ENCODE assay signal across 26 cellular contexts in the genomic region with DNA sequence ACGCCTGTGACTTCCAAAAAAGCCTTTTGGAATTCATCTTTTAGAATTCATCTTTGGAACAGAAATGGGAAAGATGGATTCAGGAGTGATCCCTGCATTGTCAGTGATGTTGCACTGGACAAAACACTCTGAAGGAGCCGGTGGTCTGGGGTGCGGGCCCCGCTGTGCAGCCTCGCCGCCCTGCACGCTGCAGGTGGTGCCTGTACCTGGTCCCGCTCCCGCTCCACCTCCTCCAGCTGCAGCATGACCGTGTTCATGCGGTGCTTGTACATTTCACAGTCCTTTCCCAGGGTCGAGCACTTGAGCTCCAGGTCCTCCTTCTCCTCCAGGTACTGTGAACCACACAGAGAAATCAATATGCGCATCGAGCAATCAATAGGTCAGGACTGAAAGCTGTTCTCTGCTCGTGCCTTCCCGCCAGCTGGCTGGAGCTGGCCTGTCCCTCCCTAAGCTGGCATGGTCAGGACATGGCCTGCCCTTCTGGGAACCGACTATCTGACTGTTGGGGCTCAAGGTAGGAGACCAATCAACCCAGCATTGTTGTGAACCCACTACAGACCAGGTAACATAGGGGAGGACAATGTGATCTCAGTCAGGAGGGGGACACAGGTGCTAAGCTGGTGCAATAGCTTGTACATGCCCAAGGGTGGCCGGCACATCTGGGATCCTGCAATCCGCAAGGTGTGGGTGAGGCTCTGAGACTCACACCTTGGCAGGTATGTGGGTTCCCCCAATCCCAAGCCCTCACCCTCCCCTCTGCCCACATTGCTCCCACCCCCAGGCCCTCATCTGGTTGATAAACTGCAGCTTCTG.
DNase-seq lines count a peak whose midpoint lies in the region; ATAC-seq, FAIRE-seq and TF ChIP-seq lines count a peak whose summit lies in the region.
"Had no signal": no experiment of that assay in that cellular context is flagged by ENCODE, and none has a peak within 500 bp of the region (broad histone marks: within the 10 kb centered on the region; RNA-seq: fewer than 3 reads in every experiment).

No MANE protein-coding gene starts in this region.

- H3K36me3 ChIP-seq in bronchial epithelial cell (ENCODE audit: control insufficient read depth, insufficient read depth, low read length) (no peaks in the 10 kb centered on the region), right lobe of liver (no peaks in the 10 kb centered on the region), suprapubic skin (no peaks in the 10 kb centered on the region)
- H3K36me3 ChIP-seq: heart left ventricle, left ventricle myocardium inferior had no signal

- FAIRE-seq in bronchial epithelial cell (lab: Jason Lieb, UNC) = peak; percentile 84
- FAIRE-seq: GM12891, small intestine had no signal

- POLR2A ChIA-PET in activated naive CD8-positive, alpha-beta T cell treated with anti-CD3 and anti-CD28 coated beads, Interleukin-2, amount 10 ng/mL, durations not matched to agents 7 days and 5 days (lab: Charles Lee) = no interaction called here

- H3K36me3 Mint-ChIP-seq in activated naive CD8-positive, alpha-beta T cell treated with anti-CD3 and anti-CD28 coated beads, Interleukin-2, amount 10 ng/mL, durations not matched to agents 7 days and 5 days = peaks cover 47% of the 10 kb centered on the region
- H3K36me3 Mint-ChIP-seq in activated naive CD8-positive, alpha-beta T cell treated with anti-CD3 and anti-CD28 coated beads, Interleukin-2, amount 50 U/mL, for 24 hours (ENCODE audit: low read depth) = peaks cover 58% of the 10 kb centered on the region

- no peak for TF ChIP-seq EP300 in suprapubic skin (IDR thresholded peaks at IDR 0.05)

- H3K4me3 Mint-ChIP-seq in activated naive CD8-positive, alpha-beta T cell treated with anti-CD3 and anti-CD28 coated beads, Interleukin-2, amount 10 ng/mL, durations not matched to agents 7 days and 5 days = no peak overlapping the region
- H3K4me3 Mint-ChIP-seq in activated naive CD8-positive, alpha-beta T cell treated with anti-CD3 and anti-CD28 coated beads, Interleukin-2, amount 50 U/mL, for 24 hours = no peak overlapping the region
- H3K4me3 Mint-ChIP-seq: activated B cell treated with CpG ODN at 0.5 μM for 24 hours; activated CD8-positive, alpha-beta T cell treated with anti-CD3 and anti-CD28 coated beads for 36 hours; activated T-helper 1 cell treated with anti-CD3 and anti-CD28 coated beads, Interleukin-12 subunit alpha, Interleukin-12 subunit beta, Interleukin-2, Interleukin-4 antibody, amounts not matched to agents 30 ng/mL and 10 ng/mL and 1 ng/mL, durations not matched to agents 14 hours and 24 hours and 36 hours; nephron progenitor cell had no signal

- WGBS in right lobe of liver (ENCODE audit: insufficient coverage, low coverage, low lambda C conversion rate, missing lambda C conversion rate) = 15% methylated on average over 4 of the region's 19 CpGs
- 91% methylated on average over 18 of the region's 19 CpGs for WGBS in suprapubic skin

- ATAC-seq in activated naive CD8-positive, alpha-beta T cell treated with anti-CD3 and anti-CD28 coated beads, Interleukin-2, amount 10 ng/mL, durations not matched to agents 7 days and 5 days (ENCODE audit: low read depth) = no peak
- no peak for ATAC-seq in activated naive CD8-positive, alpha-beta T cell treated with anti-CD3 and anti-CD28 coated beads, Interleukin-2, amount 50 U/mL, for 24 hours
- ATAC-seq in right lobe of liver (peak; percentile 49 to 95 (median 72)), HG02938 (IDR thresholded peaks at IDR 0.05; ENCODE audit: unreplicated experiment) (no peak)
- ATAC-seq: activated CD8-positive, alpha-beta T cell treated with anti-CD3 and anti-CD28 coated beads for 36 hours; heart left ventricle; Panc1 had no signal

- no peaks in the 10 kb centered on the region for H3K27me3 Mint-ChIP-seq in activated naive CD8-positive, alpha-beta T cell treated with anti-CD3 and anti-CD28 coated beads, Interleukin-2, amount 10 ng/mL, durations not matched to agents 7 days and 5 days
- H3K27me3 Mint-ChIP-seq in activated naive CD8-positive, alpha-beta T cell treated with anti-CD3 and anti-CD28 coated beads, Interleukin-2, amount 50 U/mL, for 24 hours = no peaks in the 10 kb centered on the region
- H3K27me3 Mint-ChIP-seq: activated B cell treated with CpG ODN at 0.5 μM for 24 hours; activated CD8-positive, alpha-beta T cell treated with anti-CD3 and anti-CD28 coated beads for 36 hours had no signal

- TF ChIP-seq POLR2A in right lobe of liver (IDR thresholded peaks at IDR 0.05) (no peak), suprapubic skin (IDR thresholded peaks at IDR 0.05) (no peak)

- TF ChIP-seq CTCF in bronchial epithelial cell (IDR thresholded peaks at IDR 0.05; ENCODE audit: insufficient read depth, low read length, severe bottlenecking) (no peak), right lobe of liver (IDR thresholded peaks at IDR 0.05) (no peak), suprapubic skin (IDR thresholded peaks at IDR 0.05) (no peak)

- peaks cover 18% of the 10 kb centered on the region for H3K4me1 Mint-ChIP-seq in activated naive CD8-positive, alpha-beta T cell treated with anti-CD3 and anti-CD28 coated beads, Interleukin-2, amount 10 ng/mL, durations not matched to agents 7 days and 5 days
- peaks cover 23% of the 10 kb centered on the region for H3K4me1 Mint-ChIP-seq in activated naive CD8-positive, alpha-beta T cell treated with anti-CD3 and anti-CD28 coated beads, Interleukin-2, amount 50 U/mL, for 24 hours

- H3K9me3 ChIP-seq in right lobe of liver (no peaks in the 10 kb centered on the region), suprapubic skin (no peaks in the 10 kb centered on the region)
- H3K9me3 ChIP-seq: heart left ventricle, left ventricle myocardium inferior had no signal

- H3K27me3 ChIP-seq in bronchial epithelial cell (ENCODE audit: control insufficient read depth, insufficient read depth, low read length) (no peaks in the 10 kb centered on the region), right lobe of liver (no peaks in the 10 kb centered on the region), suprapubic skin (peaks cover 70% of the 10 kb centered on the region)

- peak; percentile 26 for DNase-seq in activated naive CD8-positive, alpha-beta T cell treated with anti-CD3 and anti-CD28 coated beads, Interleukin-2, amount 10 ng/mL, durations not matched to agents 7 days and 5 days
- DNase-seq in activated naive CD8-positive, alpha-beta T cell treated with anti-CD3 and anti-CD28 coated beads, Interleukin-2, amount 50 U/mL, for 24 hours = no peak
- no peak for DNase-seq in bronchial epithelial cell (ENCODE audit: low read depth)
- DNase-seq in right lobe of liver = peak; percentile 25 to 70 (median 59)
- DNase-seq in suprapubic skin (ENCODE audit: low spot score in 2 of 2) = peak; percentile 53 to 63
- no peak for DNase-seq in NCI-H526 (lab: John Stamatoyannopoulos, UW)
- no peak for DNase-seq in effector CD4-positive, alpha-beta T cell
- DNase-seq: activated B cell treated with CpG ODN at 0.5 μM for 24 hours; activated CD8-positive, alpha-beta T cell treated with anti-CD3 and anti-CD28 coated beads for 36 hours; C1 segment of cervical spinal cord; DND-41; GOT3; left ventricle myocardium inferior; NCI-H1105 treated with DMSO at 0.1 percent for 48 hours; NCI-H2107; small intestine; stimulated activated naive CD4-positive, alpha-beta T cell; T-helper 9 cell had no signal

- H3K4me1 ChIP-seq in right lobe of liver (peaks cover 0 to 7% (median 0%) of the 10 kb centered on the region in 4 donors), suprapubic skin (no peaks in the 10 kb centered on the region)
- H3K4me1 ChIP-seq: heart left ventricle, left ventricle myocardium inferior had no signal

- H3K27ac Mint-ChIP-seq in activated naive CD8-positive, alpha-beta T cell treated with anti-CD3 and anti-CD28 coated beads, Interleukin-2, amount 10 ng/mL, durations not matched to agents 7 days and 5 days = no peak overlapping the region
- H3K27ac Mint-ChIP-seq in activated naive CD8-positive, alpha-beta T cell treated with anti-CD3 and anti-CD28 coated beads, Interleukin-2, amount 50 U/mL, for 24 hours = no peak overlapping the region
- H3K27ac Mint-ChIP-seq: activated B cell treated with CpG ODN at 0.5 μM for 24 hours; activated T-helper 1 cell treated with anti-CD3 and anti-CD28 coated beads, Interleukin-12 subunit alpha, Interleukin-12 subunit beta, Interleukin-2, Interleukin-4 antibody, amounts not matched to agents 30 ng/mL and 10 ng/mL and 1 ng/mL, durations not matched to agents 14 hours and 24 hours and 36 hours had no signal

- intact Hi-C loops in right lobe of liver (cut with DNase I) = no loop called here

- H3K4me3 ChIP-seq in bronchial epithelial cell (ENCODE audit: low read depth, low read length) (no peak overlapping the region), right lobe of liver (no peak overlapping the region), suprapubic skin (no peak overlapping the region)
- H3K4me3 ChIP-seq: heart left ventricle, left ventricle myocardium inferior, SK-N-MC had no signal

- H3K9me3 Mint-ChIP-seq in activated naive CD8-positive, alpha-beta T cell treated with anti-CD3 and anti-CD28 coated beads, Interleukin-2, amount 10 ng/mL, durations not matched to agents 7 days and 5 days = peaks cover 1% of the 10 kb centered on the region
- no peaks in the 10 kb centered on the region for H3K9me3 Mint-ChIP-seq in activated naive CD8-positive, alpha-beta T cell treated with anti-CD3 and anti-CD28 coated beads, Interleukin-2, amount 50 U/mL, for 24 hours
- H3K9me3 Mint-ChIP-seq: activated B cell treated with CpG ODN at 0.5 μM for 24 hours; activated CD8-positive, alpha-beta T cell treated with anti-CD3 and anti-CD28 coated beads for 36 hours; activated T-helper 1 cell treated with anti-CD3 and anti-CD28 coated beads, Interleukin-12 subunit alpha, Interleukin-12 subunit beta, Interleukin-2, Interleukin-4 antibody, amounts not matched to agents 30 ng/mL and 10 ng/mL and 1 ng/mL, durations not matched to agents 14 hours and 24 hours and 36 hours; nephron progenitor cell had no signal

- no peak overlapping the region for H3K27ac ChIP-seq in right lobe of liver
- H3K27ac ChIP-seq in suprapubic skin = no peak overlapping the region
- H3K27ac ChIP-seq: epithelial cell of prostate, heart left ventricle, left ventricle myocardium inferior, SK-N-MC had no signal

Comparison
In these comparisons a context has a peak if more than half of its experiments do, and no peak if none do; other contexts are left out.
1. DNase-seq: peak in activated naive CD8-positive, alpha-beta T cell treated with anti-CD3 and anti-CD28 coated beads, Interleukin-2, amount 10 ng/mL, durations not matched to agents 7 days and 5 days (single experiment), right lobe of liver (3 of 3) and suprapubic skin (2 of 2); none in activated naive CD8-positive, alpha-beta T cell treated with anti-CD3 and anti-CD28 coated beads, Interleukin-2, amount 50 U/mL, for 24 hours (single experiment), bronchial epithelial cell (single experiment), NCI-H526 (0 of 2) and effector CD4-positive, alpha-beta T cell (single experiment).
2. ATAC-seq: peak in right lobe of liver (4 of 4); none in activated naive CD8-positive, alpha-beta T cell treated with anti-CD3 and anti-CD28 coated beads, Interleukin-2, amount 10 ng/mL, durations not matched to agents 7 days and 5 days (single experiment), activated naive CD8-positive, alpha-beta T cell treated with anti-CD3 and anti-CD28 coated beads, Interleukin-2, amount 50 U/mL, for 24 hours (single experiment) and HG02938 (single experiment).